Comparison of ENCODE assay signal across 8 cellular contexts in the genomic region with DNA sequence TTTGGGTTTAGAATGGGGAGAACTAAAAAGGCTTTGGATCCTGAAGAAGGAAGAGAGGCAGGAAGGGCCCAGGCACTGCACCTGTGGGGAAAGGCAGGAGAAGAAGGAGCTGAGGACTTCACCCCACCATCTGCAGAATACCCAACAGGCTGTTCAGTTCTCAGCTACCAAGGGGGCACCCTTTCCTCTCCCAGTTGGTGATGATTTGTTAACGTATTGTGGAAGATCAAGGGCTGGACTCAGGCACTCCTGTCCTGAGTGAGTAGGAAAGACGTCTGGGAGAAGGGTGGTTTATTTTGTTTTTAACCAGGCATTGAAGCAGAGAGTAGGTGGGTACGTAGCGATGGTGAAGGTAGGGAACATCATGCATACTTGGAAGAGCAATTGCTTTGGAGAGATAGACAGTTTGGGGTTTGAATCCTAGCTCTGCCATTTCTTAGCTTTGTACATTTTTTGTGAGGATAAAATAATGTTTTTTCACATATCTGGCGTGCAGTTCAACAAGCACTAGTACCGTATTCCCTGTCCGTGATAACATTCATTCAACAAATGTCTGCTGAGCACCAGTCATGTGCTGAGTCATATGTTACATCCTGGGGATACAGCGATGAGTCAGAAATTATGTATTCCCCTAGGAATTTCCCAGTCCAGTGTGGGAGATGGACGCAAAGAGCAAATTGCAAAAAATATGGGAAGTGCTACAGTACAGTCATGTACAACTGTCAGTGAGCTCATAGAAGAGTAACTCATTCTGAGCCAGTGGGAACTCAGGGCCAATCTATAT. TPM values are rescaled to one million over a fixed set of nuclear protein-coding genes. Genes with fewer than 3 reads are reported as not detected.
DNase-seq lines count a peak whose midpoint lies in the region; ATAC-seq, FAIRE-seq and TF ChIP-seq lines count a peak whose summit lies in the region.

No MANE protein-coding gene starts in this region.

- peak overlapping the region; percentile 0 for H3K27ac ChIP-seq in HUES48 (ENCODE audit: low read depth, low read length)
- H3K27ac ChIP-seq in keratinocyte (ENCODE audit: control insufficient read depth, insufficient read depth, low read length): peak overlapping the region; percentile 96
- H3K27ac ChIP-seq in thyroid gland: peak overlapping the region in 2 of 3 donors; percentile 52 to 57

- H2AFZ ChIP-seq in keratinocyte (ENCODE audit: control insufficient read depth, low read length): no peak overlapping the region

- H3K36me3 Mint-ChIP-seq in brain: peaks cover 34% of the 10 kb centered on the region

- H3K9ac ChIP-seq in HUES48 (ENCODE audit: low read depth, low read length) (no peak overlapping the region), keratinocyte (ENCODE audit: control insufficient read depth, extremely low read depth, insufficient read depth, low read length) (peak overlapping the region; percentile 95)

- H3K27me3 ChIP-seq in HUES48 (ENCODE audit: control insufficient read depth, insufficient read depth, low read length) (no peaks in the 10 kb centered on the region), keratinocyte (ENCODE audit: control insufficient read depth, extremely low read depth, insufficient read depth, low read length) (no peaks in the 10 kb centered on the region), thyroid gland (no peaks in the 10 kb centered on the region)

- H3K4me2 ChIP-seq in keratinocyte (ENCODE audit: control insufficient read depth, extremely low read depth, insufficient read depth, low read depth, low read length): peak overlapping the region; percentile 75

- FAIRE-seq in keratinocyte (lab: Jason Lieb, UNC): peak; percentile 89

- H3K27me3 Mint-ChIP-seq in brain: no peaks in the 10 kb centered on the region

- TF ChIP-seq POLR2A in thyroid gland (IDR thresholded peaks at IDR 0.05): no peak

- H3K9me3 ChIP-seq in HUES48 (ENCODE audit: control insufficient read depth, insufficient read depth, low read length) (no peaks in the 10 kb centered on the region), keratinocyte (ENCODE audit: control insufficient read depth, low read depth, low read length) (no peaks in the 10 kb centered on the region), thyroid gland (no peaks in the 10 kb centered on the region)

- DNase-seq in keratinocyte (ENCODE audit: low read depth, low spot score) (peak; percentile 95), thyroid gland (no peak), NCI-H345 treated with DMSO at 0.1 percent for 48 hours (lab: John Stamatoyannopoulos, UW; ENCODE audit: unreplicated experiment) (no peak), NOMO-1 treated with DMSO at 0.1 percent for 48 hours (lab: John Stamatoyannopoulos, UW; ENCODE audit: unreplicated experiment) (no peak)

- peaks cover 55% of the 10 kb centered on the region for H3K4me1 Mint-ChIP-seq in brain

- peak overlapping the region; percentile 73 to 97 (median 93) for H3K27ac Mint-ChIP-seq in brain

- H3K9me3 Mint-ChIP-seq in brain: no peaks in the 10 kb centered on the region

- peaks cover 4% of the 10 kb centered on the region for H3K9me1 ChIP-seq in keratinocyte (ENCODE audit: control insufficient read depth, extremely low read depth, insufficient read depth, low read length)

- H3K4me3 Mint-ChIP-seq in brain: peak overlapping the region; percentile 87 to 93 (median 87)

- dilution Hi-C loops in keratinocyte (cut with MboI; ENCODE audit: extremely low pct_ligation_motif_present, low sequenced_read_pairs): no loop called here

- H3K4me3 ChIP-seq in HUES48 (ENCODE audit: low read depth, low read length) (peak overlapping the region; percentile 95; the same call in 1 of the 2 replicates), keratinocyte (ENCODE audit: control insufficient read depth in 2 of 3, extremely low read depth in 1 of 3, insufficient read depth in 2 of 3, low read depth in 1 of 3, low read length in 3 of 3) (peak overlapping the region; percentile 74 to 84 (median 78)), thyroid gland (replicated peaks in 1 of 3) (no peak overlapping the region)

- peaks cover 58% of the 10 kb centered on the region for H3K79me2 ChIP-seq in keratinocyte (ENCODE audit: control insufficient read depth, insufficient read depth, low read length)

- ATAC-seq in HG02938 (IDR thresholded peaks at IDR 0.05; ENCODE audit: unreplicated experiment) (no peak), GM19463 (IDR thresholded peaks at IDR 0.05; ENCODE audit: unreplicated experiment) (no peak)

- H3K36me3 ChIP-seq in HUES48 (ENCODE audit: control insufficient read depth, insufficient read depth, low read length) (no peaks in the 10 kb centered on the region), keratinocyte (ENCODE audit: control insufficient read depth in 2 of 2, extremely low read depth in 1 of 2, insufficient read depth in 2 of 2, low read length in 2 of 2) (peaks cover 0 to 10% of the 10 kb centered on the region in 2 experiments), thyroid gland (no peaks in the 10 kb centered on the region)

- 53 to 77% methylated on average over 9 of the region's 9 CpGs for WGBS in thyroid gland, 2 donors

- H4K20me1 ChIP-seq in keratinocyte (ENCODE audit: control insufficient read depth, extremely low read depth, insufficient read depth, low read length): peaks cover 2% of the 10 kb centered on the region

- TF ChIP-seq CTCF in brain (conservative IDR thresholded peaks at IDR 0.05) (no peak), keratinocyte (optimal IDR thresholded peaks at IDR 0.05 in 1 of 3, IDR thresholded peaks at IDR 0.05 in 1 of 3, conservative IDR thresholded peaks at IDR 0.05 in 1 of 3; ENCODE audit: extremely low read depth in 1 of 3, insufficient read depth in 2 of 3, low read length in 3 of 3) (no peak), thyroid gland (IDR thresholded peaks at IDR 0.05) (no peak)

- intact Hi-C loops in thyroid gland (cut with DNase I): loop anchor here (10.0 kb wide), 1 partner anchor 166 kb away; no protein-coding TSS in a partner anchor

- H3K4me1 ChIP-seq in HUES48 (ENCODE audit: control insufficient read depth, insufficient read depth, low read length): peaks cover 25% of the 10 kb centered on the region
- H3K4me1 ChIP-seq in keratinocyte (ENCODE audit: control insufficient read depth, extremely low read depth, insufficient read depth, low read length): peaks cover 48% of the 10 kb centered on the region
- peaks cover 33 to 40% of the 10 kb centered on the region in 2 donors for H3K4me1 ChIP-seq in thyroid gland

RNA-seq across cellular contexts. Expression of a gene that starts 2.1 kb away (rescaled TPM):
- 27.9 TPM for polyA plus RNA-seq in brain (ENCODE audit: insufficient read depth, low read depth, low replicate concordance)
- polyA plus RNA-seq in keratinocyte: 23.3 to 66.2 TPM (median 50.7 TPM) in 3 replicates
- 11.4 TPM for polyA plus RNA-seq in keratinocyte (2011; ENCODE audit: low read depth)
- polyA plus RNA-seq in keratinocyte (2011; cell fraction: cytosol; rRNA removed): 41.4 and 49.1 TPM in 2 replicates
- polyA plus RNA-seq in keratinocyte (2011; cell fraction: nucleus; rRNA removed): 24.3 and 30.9 TPM in 2 replicates
- polyA plus RNA-seq in keratinocyte (2012; ENCODE audit: low replicate concordance): 19.7 and 52.1 TPM in 2 replicates
- polyA minus RNA-seq in keratinocyte: 10.5 to 28.8 TPM (median 22.3 TPM) in 3 replicates
- 42.0 TPM for polyA minus RNA-seq in keratinocyte (2011; cell fraction: cytosol; rRNA and poly(A)+ RNA removed)
- polyA minus RNA-seq in keratinocyte (2011; cell fraction: nucleus; rRNA and poly(A)+ RNA removed): 9.6 and 15.5 TPM in 2 replicates
- total RNA-seq in thyroid gland: 10 to 100 TPM; 39.2 to 48.2 (median 44.3) TPM

RNA-seq across cellular contexts. Expression of a gene that starts 43.9 kb away (rescaled TPM):
- 14.4 TPM for polyA plus RNA-seq in brain (ENCODE audit: insufficient read depth, low read depth, low replicate concordance)
- polyA plus RNA-seq in keratinocyte: 0.06 TPM in 1 of 3 replicates, not detected in the others
- not detected for polyA plus RNA-seq in keratinocyte (2011; ENCODE audit: low read depth)
- 0.04 TPM in 1 of 2 replicates, not detected in the other for polyA plus RNA-seq in keratinocyte (2011; cell fraction: cytosol; rRNA removed)
- 0.08 and 0.24 TPM in 2 replicates for polyA plus RNA-seq in keratinocyte (2011; cell fraction: nucleus; rRNA removed)
- polyA plus RNA-seq in keratinocyte (2012; ENCODE audit: low replicate concordance): 0.17 TPM in 1 of 2 replicates, not detected in the other
- polyA minus RNA-seq in keratinocyte: not detected in 3 replicates
- not detected for polyA minus RNA-seq in keratinocyte (2011; cell fraction: cytosol; rRNA and poly(A)+ RNA removed)
- 0.32 TPM in 1 of 2 replicates, not detected in the other for polyA minus RNA-seq in keratinocyte (2011; cell fraction: nucleus; rRNA and poly(A)+ RNA removed)
- total RNA-seq in thyroid gland: 10 to 100 TPM in 1 of 4 donors, 1 to 10 TPM in 3; 2.0 to 10.4 (median 4.8) TPM

Comparison
In these comparisons a context has a peak if more than half of its experiments do, and no peak if none do; other contexts are left out.
1. H3K27ac ChIP-seq: peak in every context shown above with its lines; median percentile 96 in keratinocyte; 54 in thyroid gland; 0 in HUES48.
2. H3K4me3 ChIP-seq: peak in HUES48 (single experiment) and keratinocyte (3 of 3); none in thyroid gland (0 of 3).
3. RNA of a gene that starts 43.9 kb away (polyA plus RNA-seq): 14.4 TPM in brain (single experiment); 0.04 to 0.24 TPM in keratinocyte; every median in the first group is over 10 times any median in the second.